9 cellular contexts compared by ENCODE assay signal in genomic region chr17:71633391-71633849, GRCh38.
DNase-seq lines count a peak whose midpoint lies in the region; ATAC-seq and TF ChIP-seq lines count a peak whose summit lies in the region.
"Had no signal": no experiment of that assay in that cellular context is flagged by ENCODE, and none has a peak within 500 bp of the region (broad histone marks: within the 10 kb centered on the region; RNA-seq: fewer than 3 reads in every experiment).

No MANE protein-coding gene starts in this region.

- H3K18ac ChIP-seq in trophoblast cell (ENCODE audit: low read length): no peak overlapping the region

- peak overlapping the region; percentile 61 for H4K91ac ChIP-seq in trophoblast cell (ENCODE audit: low read depth, low read length)

- H3K23ac ChIP-seq in trophoblast cell (ENCODE audit: low read length): no peak overlapping the region

- peak overlapping the region; percentile 18 for H4K8ac ChIP-seq in trophoblast cell (ENCODE audit: low read depth, low read length)

- BruUV-seq in PC-3 (replicated peaks; lab: Mats Ljungman, UMichigan): no TSS peak

- no peak overlapping the region for H3K14ac ChIP-seq in trophoblast cell (ENCODE audit: low read length)

- peak overlapping the region; percentile 78 for H2BK5ac ChIP-seq in trophoblast cell (ENCODE audit: low read depth, low read length, poor library complexity)

- H4K12ac ChIP-seq in trophoblast cell (ENCODE audit: low read depth, low read length): no peak overlapping the region

- no peaks in the 10 kb centered on the region for H3K36me3 ChIP-seq in PC-3 (ENCODE audit: low read depth, low read length)
- no peaks in the 10 kb centered on the region for H3K36me3 ChIP-seq in trophoblast cell (ENCODE audit: control insufficient read depth in 1 of 2, insufficient read depth in 2 of 2, low read length in 2 of 2)
- no peaks in the 10 kb centered on the region for H3K36me3 ChIP-seq in WERI-Rb-1

- H3K79me2 ChIP-seq in PC-3 (ENCODE audit: low read length): no peaks in the 10 kb centered on the region
- H3K79me2 ChIP-seq in trophoblast cell (ENCODE audit: control insufficient read depth, insufficient read depth, low read length, poor library complexity): no peaks in the 10 kb centered on the region

- H2BK12ac ChIP-seq in trophoblast cell (ENCODE audit: low read length): no peak overlapping the region

- ATAC-seq in PC-3: peak; percentile 74

- H2AFZ ChIP-seq in PC-3 (ENCODE audit: low read length): 0 out of 2 replicates have a peak overlapping the region, but pooled peaks have one; percentile 13
- no peak overlapping the region for H2AFZ ChIP-seq in trophoblast cell (ENCODE audit: insufficient read depth, low read length, poor library complexity)

- H3K9me3 ChIP-seq in PC-3 (ENCODE audit: low read length): no peaks in the 10 kb centered on the region
- no peaks in the 10 kb centered on the region for H3K9me3 ChIP-seq in trophoblast cell (ENCODE audit: insufficient read depth, low read depth, low read length)
- no peaks in the 10 kb centered on the region for H3K9me3 ChIP-seq in WERI-Rb-1 (ENCODE audit: severe bottlenecking)

- peak overlapping the region; percentile 64 for H2BK120ac ChIP-seq in trophoblast cell (ENCODE audit: insufficient read depth, low read length, poor library complexity)

- H2AK5ac ChIP-seq in trophoblast cell (ENCODE audit: low read length): no peak overlapping the region

- H4K20me1 ChIP-seq in PC-3 (ENCODE audit: low read length): no peaks in the 10 kb centered on the region

- WGBS in trophoblast cell (ENCODE audit: extremely low coverage, insufficient coverage, insufficient read length): no CpG with 5 or more reads among the region's 4 CpGs

- H3K27me3 ChIP-seq in PC-3 (ENCODE audit: low read length): no peaks in the 10 kb centered on the region
- H3K27me3 ChIP-seq in trophoblast cell (ENCODE audit: insufficient read depth, low read length): no peaks in the 10 kb centered on the region
- H3K27me3 ChIP-seq in WERI-Rb-1 (ENCODE audit: insufficient read depth, low read depth, severe bottlenecking): peaks cover 25% of the 10 kb centered on the region

- H3K9ac ChIP-seq in PC-3 (ENCODE audit: low read length) (no peak overlapping the region), trophoblast cell (ENCODE audit: low read length) (no peak overlapping the region)

- intact Hi-C loops in PC-3 (cut with micrococcal nuclease): loop anchor here (1.0 to 10.0 kb wide), 6 partner anchors 61 to 519 kb away; no protein-coding TSS in a partner anchor

- peak overlapping the region; percentile 48 for H3K4ac ChIP-seq in trophoblast cell (ENCODE audit: low read depth, low read length)

- CTCF ChIA-PET in PC-3 (lab: Charles Lee): no interaction called here

- POLR2A ChIA-PET in PC-3 (lab: Charles Lee; ENCODE audit: unreplicated experiment): no interaction called here

- TF ChIP-seq CTCF in PC-3 (conservative IDR thresholded peaks at IDR 0.05; ENCODE audit: low read depth, low read length) (no peak), WERI-Rb-1 (IDR thresholded peaks at IDR 0.05; ENCODE audit: low read depth, low read length) (no peak)

- H3K4me3 ChIP-seq in PC-3 (ENCODE audit: low read length) (peak overlapping the region; percentile 32), trophoblast cell (ENCODE audit: low read depth, low read length) (no peak overlapping the region), WERI-Rb-1 (ENCODE audit: low read depth, low read length) (no peak overlapping the region)

- H3K27ac ChIP-seq in PC-3 (ENCODE audit: low read length) (peak overlapping the region; percentile 62), epithelial cell of prostate (peak overlapping the region; percentile 90), trophoblast cell (ENCODE audit: low read depth, low read length) (peak overlapping the region; percentile 90), WERI-Rb-1 (no peak overlapping the region)

- H3K4me1 ChIP-seq in PC-3 (ENCODE audit: insufficient read depth, low read length) (peaks cover 41% of the 10 kb centered on the region), trophoblast cell (ENCODE audit: control insufficient read depth in 1 of 2, insufficient read depth in 2 of 2, low read length in 2 of 2) (peaks cover 3 to 4% of the 10 kb centered on the region in 2 experiments)

- H3F3A ChIP-seq in PC-3 (ENCODE audit: low read length, unreplicated experiment): peaks cover 21% of the 10 kb centered on the region

- H3K4me2 ChIP-seq in PC-3 (ENCODE audit: low read length) (peak overlapping the region; percentile 65), trophoblast cell (ENCODE audit: low read length) (peak overlapping the region; percentile 37)

- H3K79me1 ChIP-seq in trophoblast cell (ENCODE audit: low read length): peaks cover 8% of the 10 kb centered on the region

- peak; percentile 79 for DNase-seq in GM04504 (ENCODE audit: low read depth)
- DNase-seq in PC-3: peak; percentile 98
- peak; percentile 97 for DNase-seq in epithelial cell of prostate (ENCODE audit: low read depth, low spot score)
- DNase-seq in trophoblast cell: peak; percentile 72 to 81
- DNase-seq in WERI-Rb-1: no peak
- no peak for DNase-seq in pons (ENCODE audit: low spot score)
- no peak for DNase-seq in Ammon's horn (ENCODE audit: low spot score)
- no peak for DNase-seq in NCI-H2081 (lab: John Stamatoyannopoulos, UW)
- DNase-seq: H7 had no signal

- no peaks in the 10 kb centered on the region for H3K9me2 ChIP-seq in PC-3 (replicated peaks; ENCODE audit: low read length)

Comparison
In these comparisons a context has a peak if more than half of its experiments do, and no peak if none do; other contexts are left out.
1. DNase-seq: peak in GM04504 (single experiment), PC-3 (single experiment), epithelial cell of prostate (single experiment) and trophoblast cell (2 of 2); none in WERI-Rb-1 (single experiment), pons (single experiment), Ammon's horn (single experiment) and NCI-H2081 (0 of 2).